In the genomic region with DNA sequence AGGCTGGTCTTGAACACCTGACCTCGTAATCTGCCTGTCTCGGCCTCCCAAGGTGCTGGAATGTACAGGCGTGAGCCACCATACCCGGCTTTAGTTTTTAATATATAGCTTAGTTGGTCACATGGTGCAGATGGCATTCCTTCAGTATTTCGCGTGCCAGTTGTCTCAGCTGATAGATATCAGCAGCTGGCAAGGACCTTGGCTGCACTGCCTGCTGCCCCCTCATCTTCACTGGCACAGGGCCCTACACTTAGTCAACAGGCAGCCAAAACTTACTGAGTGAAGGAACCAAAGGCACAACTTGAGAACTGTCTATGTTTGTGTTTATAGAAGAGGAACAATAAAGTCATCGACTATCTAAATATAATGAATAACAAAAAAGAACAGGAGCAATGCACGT, we compare ENCODE assay signal across 1 cellular context.
TF ChIP-seq lines count a peak whose summit lies in the region.

No MANE protein-coding gene starts in this region.

TF ChIP-seq in A549, 52 proteins besides CTCF, POLR2A, EP300 and RAD21 (continued from another document):
- TF ChIP-seq, protein P1, sequence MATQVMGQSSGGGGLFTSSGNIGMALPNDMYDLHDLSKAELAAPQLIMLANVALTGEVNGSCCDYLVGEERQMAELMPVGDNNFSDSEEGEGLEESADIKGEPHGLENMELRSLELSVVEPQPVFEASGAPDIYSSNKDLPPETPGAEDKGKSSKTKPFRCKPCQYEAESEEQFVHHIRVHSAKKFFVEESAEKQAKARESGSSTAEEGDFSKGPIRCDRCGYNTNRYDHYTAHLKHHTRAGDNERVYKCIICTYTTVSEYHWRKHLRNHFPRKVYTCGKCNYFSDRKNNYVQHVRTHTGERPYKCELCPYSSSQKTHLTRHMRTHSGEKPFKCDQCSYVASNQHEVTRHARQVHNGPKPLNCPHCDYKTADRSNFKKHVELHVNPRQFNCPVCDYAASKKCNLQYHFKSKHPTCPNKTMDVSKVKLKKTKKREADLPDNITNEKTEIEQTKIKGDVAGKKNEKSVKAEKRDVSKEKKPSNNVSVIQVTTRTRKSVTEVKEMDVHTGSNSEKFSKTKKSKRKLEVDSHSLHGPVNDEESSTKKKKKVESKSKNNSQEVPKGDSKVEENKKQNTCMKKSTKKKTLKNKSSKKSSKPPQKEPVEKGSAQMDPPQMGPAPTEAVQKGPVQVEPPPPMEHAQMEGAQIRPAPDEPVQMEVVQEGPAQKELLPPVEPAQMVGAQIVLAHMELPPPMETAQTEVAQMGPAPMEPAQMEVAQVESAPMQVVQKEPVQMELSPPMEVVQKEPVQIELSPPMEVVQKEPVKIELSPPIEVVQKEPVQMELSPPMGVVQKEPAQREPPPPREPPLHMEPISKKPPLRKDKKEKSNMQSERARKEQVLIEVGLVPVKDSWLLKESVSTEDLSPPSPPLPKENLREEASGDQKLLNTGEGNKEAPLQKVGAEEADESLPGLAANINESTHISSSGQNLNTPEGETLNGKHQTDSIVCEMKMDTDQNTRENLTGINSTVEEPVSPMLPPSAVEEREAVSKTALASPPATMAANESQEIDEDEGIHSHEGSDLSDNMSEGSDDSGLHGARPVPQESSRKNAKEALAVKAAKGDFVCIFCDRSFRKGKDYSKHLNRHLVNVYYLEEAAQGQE (IDR thresholded peaks at IDR 0.05), result no peak
- TF ChIP-seq TFCP2L1 (CRISPR knock-in tag; IDR thresholded peaks at IDR 0.05), result 0 out of 2 replicates have a peak, but pooled peaks have one; percentile 77
- peak; percentile 92 for TF ChIP-seq HOXA7 (CRISPR knock-in tag; IDR thresholded peaks at IDR 0.05)
- no peak for TF ChIP-seq CBX8 (IDR thresholded peaks at IDR 0.05)
- no peak for TF ChIP-seq ESRRA (IDR thresholded peaks at IDR 0.05; ENCODE audit: borderline replicate concordance, low read length)
- no peak for TF ChIP-seq SREBF2 (IDR thresholded peaks at IDR 0.05)
- no peak for TF ChIP-seq JUNB (IDR thresholded peaks at IDR 0.05)
- TF ChIP-seq HOXB13 (CRISPR knock-in tag; IDR thresholded peaks at IDR 0.05; ENCODE audit: low read depth), result no peak
- TF ChIP-seq FOSB (CRISPR knock-in tag; IDR thresholded peaks at IDR 0.05), result peak; percentile 92
- no peak for TF ChIP-seq CHD2 (IDR thresholded peaks at IDR 0.05; ENCODE audit: low read length, partially characterized antibody)
- TF ChIP-seq, protein P2, sequence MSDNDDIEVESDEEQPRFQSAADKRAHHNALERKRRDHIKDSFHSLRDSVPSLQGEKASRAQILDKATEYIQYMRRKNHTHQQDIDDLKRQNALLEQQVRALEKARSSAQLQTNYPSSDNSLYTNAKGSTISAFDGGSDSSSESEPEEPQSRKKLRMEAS (IDR thresholded peaks at IDR 0.05), result no peak
- TF ChIP-seq KDM5A (IDR thresholded peaks at IDR 0.05), result no peak
- no peak for TF ChIP-seq FOSL2 (IDR thresholded peaks at IDR 0.05)
- peak; percentile 3; the same call in 1 of the 2 replicates for TF ChIP-seq FOSL2 (CRISPR knock-in tag; IDR thresholded peaks at IDR 0.05)
- TF ChIP-seq NR3C1 (IDR thresholded peaks at IDR 0.05), result no peak
- no peak for TF ChIP-seq HOXB5 (CRISPR knock-in tag; IDR thresholded peaks at IDR 0.05)
